In genomic region chr15:29910068-29910467, GRCh38 we compare ENCODE assay signal across 18 cellular contexts.
DNase-seq lines count a peak whose midpoint lies in the region; ATAC-seq and TF ChIP-seq lines count a peak whose summit lies in the region.
"Had no signal": no experiment of that assay in that cellular context is flagged by ENCODE, and none has a peak within 500 bp of the region (broad histone marks: within the 10 kb centered on the region; RNA-seq: fewer than 3 reads in every experiment).

No MANE protein-coding gene starts in this region.

- H3K36me3 ChIP-seq in HEK293 (ENCODE audit: control insufficient read depth in 2 of 2, insufficient read depth in 1 of 2, low read length in 2 of 2) (no peaks in the 10 kb centered on the region), left ventricle myocardium inferior (no peaks in the 10 kb centered on the region), prostate gland (no peaks in the 10 kb centered on the region)
- H3K36me3 ChIP-seq: SJSA1 had no signal

- H3K4me3 ChIP-seq in HEK293 (ENCODE audit: low read depth, low read length) (no peak overlapping the region), left ventricle myocardium inferior (no peak overlapping the region), prostate gland (no peak overlapping the region)
- H3K4me3 ChIP-seq: SJSA1 had no signal

- POLR2A ChIA-PET in HEK293 (lab: Yijun Ruan, JAX) = interaction anchor here (0.9 kb wide), 1 partner anchor 11 kb away, joined by 3 read pairs; no protein-coding TSS in a partner anchor

- H3K9me3 Mint-ChIP-seq in activated CD4-positive, alpha-beta T cell treated with anti-CD3 and anti-CD28 coated beads, Interleukin-2, amount 10 ng/mL, durations not matched to agents 24 days and 14 days = peaks cover 15% of the 10 kb centered on the region

- peaks cover 1% of the 10 kb centered on the region for H3K27me3 Mint-ChIP-seq in activated CD4-positive, alpha-beta T cell treated with anti-CD3 and anti-CD28 coated beads, Interleukin-2, amount 10 ng/mL, durations not matched to agents 24 days and 14 days

- H3K27me3 ChIP-seq in left ventricle myocardium inferior (ENCODE audit: low read depth) (no peaks in the 10 kb centered on the region), prostate gland (replicated peaks; ENCODE audit: insufficient read depth) (no peaks in the 10 kb centered on the region)
- H3K27me3 ChIP-seq: SJSA1 had no signal

- DNase-seq in left ventricle myocardium inferior (no peak), prostate gland (ENCODE audit: low spot score) (peak; percentile 37), NCI-H345 (lab: John Stamatoyannopoulos, UW) (no peak)
- DNase-seq in activated CD4-positive, alpha-beta T cell treated with anti-CD3 and anti-CD28 coated beads, Interleukin-2, amount 10 ng/mL, durations not matched to agents 24 days and 14 days = no peak
- DNase-seq in activated naive CD4-positive, alpha-beta T cell treated with Interleukin-2 at 50 U/mL for 16 hours = no peak
- DNase-seq: Caco-2, EL, HCEC 1CT, NCI-H1092, NCI-H526 treated with DMSO at 0.1 percent for 48 hours, OCI-M1 had no signal

- H3K36me3 Mint-ChIP-seq in activated CD4-positive, alpha-beta T cell treated with anti-CD3 and anti-CD28 coated beads, Interleukin-2, amount 10 ng/mL, durations not matched to agents 24 days and 14 days (ENCODE audit: low read depth) = no peaks in the 10 kb centered on the region

- CTCF ChIA-PET in HEK293 (lab: Yijun Ruan, JAX) = interaction anchor here (0.7 to 1.0 kb wide), 3 partner anchors 10 to 175 kb away, joined by 3 read pairs; no protein-coding TSS in a partner anchor

- no peak overlapping the region for H3K27ac Mint-ChIP-seq in activated CD4-positive, alpha-beta T cell treated with anti-CD3 and anti-CD28 coated beads, Interleukin-2, amount 10 ng/mL, durations not matched to agents 24 days and 14 days

- H3K4me3 Mint-ChIP-seq in activated CD4-positive, alpha-beta T cell treated with anti-CD3 and anti-CD28 coated beads, Interleukin-2, amount 10 ng/mL, durations not matched to agents 24 days and 14 days = no peak overlapping the region

- peaks cover 15% of the 10 kb centered on the region for H3K4me1 ChIP-seq in HEK293 (ENCODE audit: control insufficient read depth, insufficient read depth, low read length)
- peaks cover 54% of the 10 kb centered on the region for H3K4me1 ChIP-seq in left ventricle myocardium inferior
- H3K4me1 ChIP-seq in prostate gland (replicated peaks) = peaks cover 4% of the 10 kb centered on the region

- intact Hi-C loops in left ventricle myocardium inferior (cut with micrococcal nuclease) = no loop called here
- intact Hi-C loops in prostate gland (cut with DNase I) = loop anchor here (10.0 kb wide), 1 partner anchor 85 kb away; the partner anchor contains the start of gene TJP1
- intact Hi-C loops in activated CD4-positive, alpha-beta T cell treated with anti-CD3 and anti-CD28 coated beads, Interleukin-2, amount 10 ng/mL, durations not matched to agents 24 days and 14 days (cut with micrococcal nuclease) = no loop called here

- ATAC-seq in GM18868 (IDR thresholded peaks at IDR 0.05; ENCODE audit: unreplicated experiment) = no peak

- TF ChIP-seq CTCF in HEK293 (tag by site-specific recombination; IDR thresholded peaks at IDR 0.05) = no peak
- TF ChIP-seq CTCF in VCaP (conservative IDR thresholded peaks at IDR 0.05) = no peak
- no peak for TF ChIP-seq CTCF in left ventricle myocardium inferior (IDR thresholded peaks at IDR 0.05; ENCODE audit: borderline replicate concordance)
- TF ChIP-seq CTCF in prostate gland (IDR thresholded peaks at IDR 0.05) = no peak

- H3K4me1 Mint-ChIP-seq in activated CD4-positive, alpha-beta T cell treated with anti-CD3 and anti-CD28 coated beads, Interleukin-2, amount 10 ng/mL, durations not matched to agents 24 days and 14 days = no peaks in the 10 kb centered on the region

- H3K9me3 ChIP-seq in HEK293 (ENCODE audit: control insufficient read depth, insufficient read depth, low read depth, low read length) (no peaks in the 10 kb centered on the region), left ventricle myocardium inferior (replicated peaks) (no peaks in the 10 kb centered on the region), prostate gland (no peaks in the 10 kb centered on the region)

- TF ChIP-seq POLR2A in prostate gland (IDR thresholded peaks at IDR 0.05) = no peak

- 8% methylated on average over 3 of the region's 3 CpGs for WGBS in prostate gland

- peak overlapping the region; percentile 16; the same call in 1 of the 2 replicates for H3K27ac ChIP-seq in HEK293 (ENCODE audit: extremely low read depth, low read depth, low read length)
- H3K27ac ChIP-seq in VCaP = peak overlapping the region; percentile 27
- H3K27ac ChIP-seq in left ventricle myocardium inferior (replicated peaks) = peak overlapping the region; percentile 86
- no peak overlapping the region for H3K27ac ChIP-seq in prostate gland
- H3K27ac ChIP-seq: C4-2B, HL-60, RWPE1, SJSA1 had no signal

TF ChIP-seq in HEK293, 187 proteins besides CTCF, POLR2A, EP300 and RAD21 (continues in another document):
- 0 out of 2 replicates have a peak, but pooled peaks have one; percentile 20 for TF ChIP-seq SP7 (tag by site-specific recombination; IDR thresholded peaks at IDR 0.05)
- TF ChIP-seq ZNF366 (tag by site-specific recombination; conservative IDR thresholded peaks at IDR 0.05) = no peak
- no peak for TF ChIP-seq ZNF335 (tag by site-specific recombination; conservative IDR thresholded peaks at IDR 0.05)
- TF ChIP-seq SP2 (tag by site-specific recombination; IDR thresholded peaks at IDR 0.05) = no peak
- TF ChIP-seq BCL11B (tag by site-specific recombination; IDR thresholded peaks at IDR 0.05; ENCODE audit: low read depth) = no peak
- 0 out of 2 replicates have a peak, but pooled peaks have one; percentile 13 for TF ChIP-seq ZNF692 (tag by site-specific recombination; IDR thresholded peaks at IDR 0.05)
- TF ChIP-seq KLF1 (tag by site-specific recombination; IDR thresholded peaks at IDR 0.05) = peak; percentile 78
- no peak for TF ChIP-seq ZNF2 (tag by site-specific recombination; IDR thresholded peaks at IDR 0.05)
- 0 out of 2 replicates have a peak, but pooled peaks have one; percentile 27 for TF ChIP-seq KLF7 (tag by site-specific recombination; IDR thresholded peaks at IDR 0.05; ENCODE audit: borderline replicate concordance)
- 0 out of 2 replicates have a peak, but pooled peaks have one; percentile 53 for TF ChIP-seq BCL6B (tag by site-specific recombination; IDR thresholded peaks at IDR 0.05)
- peak; percentile 80 for TF ChIP-seq ZNF843 (tag by site-specific recombination; IDR thresholded peaks at IDR 0.05)
- TF ChIP-seq BCL11A (tag by site-specific recombination; IDR thresholded peaks at IDR 0.05; ENCODE audit: low read depth) = peak; percentile 79; the same call in 1 of the 2 replicates
- TF ChIP-seq WT1 (tag by site-specific recombination; IDR thresholded peaks at IDR 0.05) = peak; percentile 65
- peak; percentile 83 for TF ChIP-seq PRDM6 (tag by site-specific recombination; IDR thresholded peaks at IDR 0.05)
- 0 out of 2 replicates have a peak, but pooled peaks have one; percentile 60 for TF ChIP-seq ZNF24 (tag by site-specific recombination; IDR thresholded peaks at IDR 0.05)
- TF ChIP-seq FEZF1 (tag by site-specific recombination; IDR thresholded peaks at IDR 0.05) = peak; percentile 72

Comparison
In these comparisons a context has a peak if more than half of its experiments do, and no peak if none do; other contexts are left out.
1. H3K27ac ChIP-seq: peak in HEK293 (single experiment), VCaP (single experiment) and left ventricle myocardium inferior (single experiment); none in prostate gland (0 of 2).